ENCODE assay signal across 8 cellular contexts in genomic region chr4:2418652-2419571, GRCh38. TPM values are rescaled to one million over a fixed set of nuclear protein-coding genes. Genes with fewer than 3 reads are reported as not detected.
A peak's percentile ranks its signal among the peaks of the same experiment; 100 is the strongest.
DNase-seq lines count a peak whose midpoint lies in the region; ATAC-seq and TF ChIP-seq lines count a peak whose summit lies in the region.

Gene CFAP99 (plus strand): TSS chr4:2418955.

- ATAC-seq in HG02840 (IDR thresholded peaks at IDR 0.05; ENCODE audit: low FRiP score, unreplicated experiment) (peak; percentile 87), left cardiac atrium (peak; percentile 96 to 97), upper lobe of left lung (ENCODE audit: low FRiP score in 2 of 2) (peak; percentile 96 to 97)

- DNase-seq in NCI-H1436 treated with DMSO at 0.1 percent for 48 hours (lab: John Stamatoyannopoulos, UW) (peak; percentile 41), SW480 (ENCODE audit: low spot score) (peak; percentile 90), adrenal gland (peak; percentile 97 to 99 (median 98)), left cardiac atrium (peak; percentile 99), posterior cingulate gyrus (peak; percentile 94 to 99 (median 98)), upper lobe of left lung (peak; percentile 98 to 100)

- intact Hi-C loops in adrenal gland (cut with DNase I): no loop called here
- intact Hi-C loops in left cardiac atrium (cut with DNase I): loop anchor here (10.0 kb wide), 2 partner anchors 154 to 174 kb away; partner anchors contain the start of genes HAUS3 (in 1 of the 2), MXD4 (in 1 of the 2) and POLN (in 1 of the 2)
- intact Hi-C loops in posterior cingulate gyrus (cut with DNase I): loop anchor here (2.0 to 5.0 kb wide), 5 partner anchors 43 to 562 kb away; partner anchors contain the start of genes FAM193A, HAUS3, LETM1 and MXD4

- 1 to 3% (median 1%) methylated on average over 30 to 94 of the region's 94 CpGs for WGBS in adrenal gland, 4 donors
- 0 to 2% methylated on average over 33 to 35 of the region's 94 CpGs for WGBS in upper lobe of left lung, 2 donors

- H3K36me3 ChIP-seq in adrenal gland (replicated peaks in 1 of 2) (no peaks in the 10 kb centered on the region), upper lobe of left lung (no peaks in the 10 kb centered on the region)

- no peaks in the 10 kb centered on the region for H3K27me3 ChIP-seq in adrenal gland
- peaks cover 0 to 5% (median 2%) of the 10 kb centered on the region in 4 donors for H3K27me3 ChIP-seq in upper lobe of left lung

- H3K27ac ChIP-seq in adrenal gland (peak within 1 kb of the TSS in 2 of 5 donors; percentile 68 to 72), upper lobe of left lung (peak within 1 kb of the TSS; percentile 44 to 85 (median 61))

- peak; percentile 31 for TF ChIP-seq CTCF in GM12873 (IDR thresholded peaks at IDR 0.05; ENCODE audit: insufficient read depth, low read depth, low read length, missing control alignments)
- peak in 2 of 6 experiments; percentile 11 to 14 for TF ChIP-seq CTCF in adrenal gland (IDR thresholded peaks at IDR 0.05)
- peak in 5 of 6 experiments; percentile 9 to 61 (median 32) for TF ChIP-seq CTCF in upper lobe of left lung (IDR thresholded peaks at IDR 0.05)

- TF ChIP-seq POLR2A in adrenal gland (IDR thresholded peaks at IDR 0.05) (no peak), upper lobe of left lung (IDR thresholded peaks at IDR 0.05) (no peak)

- TF ChIP-seq EP300 in upper lobe of left lung (IDR thresholded peaks at IDR 0.05): no peak

- no peaks in the 10 kb centered on the region for H3K9me3 ChIP-seq in adrenal gland (replicated peaks in 1 of 3)
- no peaks in the 10 kb centered on the region for H3K9me3 ChIP-seq in upper lobe of left lung

- H3K4me3 ChIP-seq in adrenal gland (peak within 1 kb of the TSS in 2 of 4 donors; percentile 44 to 86), upper lobe of left lung (peak within 1 kb of the TSS; percentile 40 to 93 (median 72))

- H3K4me1 ChIP-seq in adrenal gland (replicated peaks in 1 of 2) (peaks cover 11 to 19% of the 10 kb centered on the region in 2 donors), upper lobe of left lung (peaks cover 30 to 45% (median 41%) of the 10 kb centered on the region in 4 donors)

RNA-seq across cellular contexts. Expression of gene CFAP99, which starts in this region (rescaled TPM):
- total RNA-seq in adrenal gland: 1 to 10 TPM in 7 of 8 donors, under 1 TPM in 1; 0.18 to 5.0 (median 3.0) TPM
- polyA plus RNA-seq in adrenal gland: 1 to 10 TPM; 2.1 to 3.8 (median 3.3) TPM
- not detected for total RNA-seq in left cardiac atrium
- total RNA-seq in upper lobe of left lung: 10 to 100 TPM in 3 of 6 donors, 1 to 10 TPM in 2, under 1 TPM in 1; 0.57 to 24.7 (median 9.3) TPM

Comparison
In these comparisons a context has a peak if more than half of its experiments do, and no peak if none do; other contexts are left out.
1. Peak in DNase-seq and ATAC-seq in left cardiac atrium; RNA of the gene not detected or under 1 TPM.
2. DNase-seq: peak in every context shown above with its lines; median percentile 99 in left cardiac atrium; 99 in upper lobe of left lung; 98 in adrenal gland; 98 in posterior cingulate gyrus; 90 in SW480; 41 in NCI-H1436 treated with DMSO at 0.1 percent for 48 hours.
3. intact Hi-C loops: an anchor here in left cardiac atrium (10.0 kb wide) and posterior cingulate gyrus (2.0 to 5.0 kb wide); none called in adrenal gland.